Comparison of ENCODE assay signal across 24 cellular contexts in genomic region chr10:71259282-71259681, GRCh38. TPM values are rescaled to one million over a fixed set of nuclear protein-coding genes. Genes with fewer than 3 reads are reported as not detected.
DNase-seq lines count a peak whose midpoint lies in the region; ATAC-seq, FAIRE-seq and TF ChIP-seq lines count a peak whose summit lies in the region.
"Had no signal": no experiment of that assay in that cellular context is flagged by ENCODE, and none has a peak within 500 bp of the region (broad histone marks: within the 10 kb centered on the region; RNA-seq: fewer than 3 reads in every experiment).

No MANE protein-coding gene starts in this region.

- no peak overlapping the region for H2BK120ac ChIP-seq in H1 (replicated peaks; ENCODE audit: low read depth, low read length)

- CTCF ChIA-PET in H1 (lab: Charles Lee; ENCODE audit: partially characterized antibody): interaction anchor here (0.8 to 4.0 kb wide), 20 partner anchors 8 to 356 kb away, joined by 3 to 21 read pairs (median 4); no protein-coding TSS in a partner anchor

- peak overlapping the region; percentile 81 to 82 for H3K27ac ChIP-seq in right atrium auricular region
- no peak overlapping the region for H3K27ac ChIP-seq in H1 (ENCODE audit: low read depth, low read length)
- H3K27ac ChIP-seq: brain microvascular endothelial cell had no signal

- H2AFZ ChIP-seq in H1 (ENCODE audit: low read length): no peak overlapping the region

- H3K9me3 Mint-ChIP-seq in nephron progenitor cell: no peaks in the 10 kb centered on the region
- H3K9me3 Mint-ChIP-seq: activated CD8-positive, alpha-beta T cell treated with anti-CD3 and anti-CD28 coated beads for 36 hours; activated naive CD8-positive, alpha-beta T cell treated with anti-CD3 and anti-CD28 coated beads, Interleukin-2, amount 50 U/mL, for 24 hours; CD4-positive, alpha-beta T cell; stimulated activated naive CD8-positive, alpha-beta T cell treated with anti-CD3 and anti-CD28 coated beads, Interleukin-15, amount 100 ng/mL, for 72 hours had no signal

- POLR2A ChIA-PET in H1 (lab: Charles Lee; ENCODE audit: partially characterized antibody): interaction anchor here (1.6 kb wide), 2 partner anchors 9 to 10 kb away, joined by 4 to 6 read pairs; no protein-coding TSS in a partner anchor

- no peaks in the 10 kb centered on the region for H3K27me3 ChIP-seq in right atrium auricular region
- peaks cover 0 to 2% (median 0%) of the 10 kb centered on the region in 4 experiments; a peak in 1 of 7 replicates for H3K27me3 ChIP-seq in H1 (replicated peaks in 1 of 4; ENCODE audit: control insufficient read depth in 3 of 4, extremely low read depth in 1 of 4, insufficient read depth in 3 of 4, low read length in 3 of 4)
- H3K27me3 ChIP-seq: brain microvascular endothelial cell, MG63 had no signal

- no peak overlapping the region for H3K18ac ChIP-seq in H1 (ENCODE audit: extremely low read depth, low read length)

- no peak overlapping the region for H2BK5ac ChIP-seq in H1 (ENCODE audit: low read depth, low read length)

- no peak for TF ChIP-seq EP300 in H1 (IDR thresholded peaks at IDR 0.05; ENCODE audit: borderline replicate concordance in 1 of 2, low read depth in 2 of 2, low read length in 2 of 2)

- intact Hi-C loops in Right ventricle myocardium superior (cut with DNase I): no loop called here

- H3K4me1 ChIP-seq in right atrium auricular region (peaks cover 0 to 89% of the 10 kb centered on the region in 2 donors), H1 (replicated peaks in 1 of 4; ENCODE audit: control insufficient read depth in 3 of 4, insufficient read depth in 4 of 4, low read length in 3 of 4) (peaks cover 15 to 46% (median 34%) of the 10 kb centered on the region in 4 experiments)

- no peak overlapping the region for H3K56ac ChIP-seq in H1 (replicated peaks; ENCODE audit: insufficient read length, low read depth, low read length)

- H3K14ac ChIP-seq in H1 (ENCODE audit: insufficient read length): no peak overlapping the region

- H2BK15ac ChIP-seq in H1 (ENCODE audit: low read length): no peak overlapping the region

- no peak overlapping the region for H3K9ac ChIP-seq in H1 (replicated peaks in 1 of 4; ENCODE audit: extremely low read depth in 1 of 4, low read depth in 3 of 4, low read length in 3 of 4)

- no peak overlapping the region for H2AK5ac ChIP-seq in H1 (ENCODE audit: low read depth, low read length)

- peak overlapping the region; percentile 55; the same call in 1 of the 2 replicates for H2BK12ac ChIP-seq in H1 (ENCODE audit: low read depth, low read length)

- H3K79me1 ChIP-seq in H1 (ENCODE audit: low read depth, low read length): no peaks in the 10 kb centered on the region

- H3K9me3 ChIP-seq in right atrium auricular region (no peaks in the 10 kb centered on the region), H1 (ENCODE audit: insufficient read depth in 2 of 2, low read depth in 1 of 2, low read length in 1 of 2) (no peaks in the 10 kb centered on the region)
- H3K9me3 ChIP-seq: HAP-1, MG63 had no signal

- no peaks in the 10 kb centered on the region for H3K23me2 ChIP-seq in H1 (ENCODE audit: low read depth, low read length)

- H3K23ac ChIP-seq in H1 (ENCODE audit: insufficient read length): no peak overlapping the region

- no peak overlapping the region for H4K91ac ChIP-seq in H1 (replicated peaks; ENCODE audit: insufficient read length, low read length)

- peaks cover 0 to 8% of the 10 kb centered on the region in 2 experiments for H4K20me1 ChIP-seq in H1 (replicated peaks in 1 of 2; ENCODE audit: control insufficient read depth in 1 of 2, insufficient read depth in 2 of 2, low read length in 2 of 2)

- H3K4me3 ChIP-seq in right atrium auricular region (no peak overlapping the region), H1 (ENCODE audit: extremely low read depth in 1 of 4, insufficient read depth in 2 of 4, low read depth in 3 of 4, low read length in 4 of 4) (no peak overlapping the region)
- H3K4me3 ChIP-seq: HAP-1, MG63 had no signal

- FAIRE-seq in H1 (lab: Jason Lieb, UNC) (no peak), D721Med (lab: Jason Lieb, UNC) (no peak)

- TF ChIP-seq CTCF in right atrium auricular region (IDR thresholded peaks at IDR 0.05) (no peak), H1 (IDR thresholded peaks at IDR 0.05; ENCODE audit: control extremely low read depth in 1 of 3, insufficient read depth in 1 of 3, low read depth in 1 of 3, low read length in 3 of 3) (no peak), nephron progenitor cell (IDR thresholded peaks at IDR 0.05) (no peak), D721Med (IDR thresholded peaks at IDR 0.05; ENCODE audit: insufficient read depth, missing control alignments) (no peak)

- peaks cover 8% of the 10 kb centered on the region for H3K27me3 Mint-ChIP-seq in nephron progenitor cell (ENCODE audit: low read depth, poor library complexity)
- H3K27me3 Mint-ChIP-seq: CD4-positive, alpha-beta T cell had no signal

- H3K36me3 ChIP-seq in right atrium auricular region (no peaks in the 10 kb centered on the region), H1 (ENCODE audit: control insufficient read depth in 2 of 4, insufficient read depth in 4 of 4, low read length in 3 of 4) (no peaks in the 10 kb centered on the region)
- H3K36me3 ChIP-seq: brain microvascular endothelial cell, HAP-1 had no signal

- TF ChIP-seq RAD21 in H1 (IDR thresholded peaks at IDR 0.05 in 1 of 2, conservative IDR thresholded peaks at IDR 0.05 in 1 of 2; ENCODE audit: low read depth in 2 of 2, low read length in 2 of 2): no peak

- DNase-seq in right atrium auricular region (ENCODE audit: low spot score): no peak
- no peak for DNase-seq in Right ventricle myocardium superior
- no peak for DNase-seq in H1 (ENCODE audit: low read depth in 1 of 2, low spot score in 2 of 2)
- DNase-seq in nephron progenitor cell: no peak
- DNase-seq in SKM-1 (lab: John Stamatoyannopoulos, UW; ENCODE audit: unreplicated experiment): no peak
- no peak for DNase-seq in D721Med (ENCODE audit: insufficient read length, low spot score)
- DNase-seq in activated T-cell treated with anti-CD3 and anti-CD28 coated beads, Interleukin-2, amount 50 U/mL, for 1 hour: no peak
- DNase-seq: activated CD8-positive, alpha-beta T cell treated with anti-CD3 and anti-CD28 coated beads for 36 hours; activated gamma-delta T cell; activated naive CD8-positive, alpha-beta T cell treated with anti-CD3 and anti-CD28 coated beads, Interleukin-2, amount 50 U/mL, for 24 hours; activated T-cell treated with anti-CD3 and anti-CD28 coated beads for 4 hours; brain microvascular endothelial cell; CD4-positive, alpha-beta T cell; DMS53; GDM1; glutamatergic neuron; NCI-H1436; nucleus accumbens; stimulated activated CD4-positive, alpha-beta T cell treated with anti-CD3 and anti-CD28 coated beads, Interleukin-12 subunit alpha, Interleukin-12 subunit beta, amount 100 ng/mL, for 4 hours; stimulated activated naive CD8-positive, alpha-beta T cell treated with anti-CD3 and anti-CD28 coated beads, Interleukin-15, amount 100 ng/mL, for 72 hours; T1000 had no signal

- no peak for TF ChIP-seq POLR2A in H1 (IDR thresholded peaks at IDR 0.05; ENCODE audit: control extremely low read depth in 1 of 2, low read depth in 2 of 2, low read length in 2 of 2)

- no peak overlapping the region for H3K4ac ChIP-seq in H1 (replicated peaks; ENCODE audit: insufficient read length, low read depth, low read length)

- no peak overlapping the region for H2BK20ac ChIP-seq in H1 (ENCODE audit: low read length)

- no peak overlapping the region for H3K27ac Mint-ChIP-seq in nephron progenitor cell
- H3K27ac Mint-ChIP-seq: activated CD8-positive, alpha-beta T cell treated with anti-CD3 and anti-CD28 coated beads for 36 hours; activated naive CD8-positive, alpha-beta T cell treated with anti-CD3 and anti-CD28 coated beads, Interleukin-2, amount 50 U/mL, for 24 hours; CD4-positive, alpha-beta T cell had no signal

- H3K36me3 Mint-ChIP-seq in nephron progenitor cell (ENCODE audit: low read depth): peaks cover 9% of the 10 kb centered on the region

- H3K79me2 ChIP-seq in H1 (ENCODE audit: control insufficient read depth in 1 of 2, insufficient read depth in 2 of 2, low read length in 2 of 2): peaks cover 0 to 3% of the 10 kb centered on the region in 2 experiments; a peak in 1 of 4 replicates

- no peak overlapping the region; the same call in 1 of the 2 replicates for H4K8ac ChIP-seq in H1 (ENCODE audit: extremely low read depth, insufficient read depth, low read length)

- no peak overlapping the region for H3K4me2 ChIP-seq in H1 (ENCODE audit: insufficient read depth in 1 of 2, low read depth in 2 of 2, low read length in 2 of 2)

- 92% methylated on average over 6 of the region's 7 CpGs; no CpG with 5 or more reads in 1 of the 2 experiments for WGBS in H1 (ENCODE audit: extremely low coverage in 1 of 2, insufficient coverage in 1 of 2, insufficient read length in 1 of 2, insufficient replicate concordance in 2 of 2, low coverage in 1 of 2, low lambda C conversion rate in 2 of 2, missing lambda C conversion rate in 1 of 2), 2 experiments

- ATAC-seq in Right ventricle myocardium superior (ENCODE audit: poor library complexity) (no peak), HG02678 (IDR thresholded peaks at IDR 0.05; ENCODE audit: unreplicated experiment) (no peak)
- ATAC-seq: activated CD8-positive, alpha-beta T cell treated with anti-CD3 and anti-CD28 coated beads for 36 hours; activated naive CD8-positive, alpha-beta T cell treated with anti-CD3 and anti-CD28 coated beads, Interleukin-2, amount 50 U/mL, for 24 hours; stimulated activated naive CD8-positive, alpha-beta T cell treated with anti-CD3 and anti-CD28 coated beads, Interleukin-15, amount 100 ng/mL, for 72 hours had no signal

- peaks cover 74% of the 10 kb centered on the region for H3K4me1 Mint-ChIP-seq in nephron progenitor cell
- H3K4me1 Mint-ChIP-seq: activated naive CD8-positive, alpha-beta T cell treated with anti-CD3 and anti-CD28 coated beads, Interleukin-2, amount 50 U/mL, for 24 hours; stimulated activated naive CD8-positive, alpha-beta T cell treated with anti-CD3 and anti-CD28 coated beads, Interleukin-15, amount 100 ng/mL, for 72 hours had no signal

- H4K5ac ChIP-seq in H1 (ENCODE audit: insufficient read length, low read depth, low read length): no peak overlapping the region

- peak overlapping the region; percentile 38 for H3K4me3 Mint-ChIP-seq in nephron progenitor cell
- H3K4me3 Mint-ChIP-seq: activated CD8-positive, alpha-beta T cell treated with anti-CD3 and anti-CD28 coated beads for 36 hours; activated naive CD8-positive, alpha-beta T cell treated with anti-CD3 and anti-CD28 coated beads, Interleukin-2, amount 50 U/mL, for 24 hours; CD4-positive, alpha-beta T cell; stimulated activated naive CD8-positive, alpha-beta T cell treated with anti-CD3 and anti-CD28 coated beads, Interleukin-15, amount 100 ng/mL, for 72 hours had no signal

RNA-seq across cellular contexts. Expression of gene UNC5B, which starts 46.9 kb away (rescaled TPM):
- total RNA-seq in right atrium auricular region (10 to 100 TPM; 10.9 to 29.2 TPM), Right ventricle myocardium superior (12.2 TPM)
- total RNA-seq in H1 (2021; fragmentation: NEBNext Ultra II Directional; extraction: Animal tissue kit (Norgen Biotek cat#: 25700)): 31.8 and 31.9 TPM in 2 replicates
- polyA plus RNA-seq in H1 (2011; rRNA removed): 27.9 and 34.1 TPM in 2 replicates
- 22.8 TPM for polyA plus RNA-seq in H1 (2011; cell fraction: cytosol; rRNA removed)
- polyA plus RNA-seq in H1 (2011; cell fraction: nucleus; rRNA removed): 58.1 TPM
- polyA plus RNA-seq in H1 (2012, experiment 1 of 2): 22.2 to 30.2 TPM (median 28.1 TPM) in 4 replicates
- polyA plus RNA-seq in H1 (2012, experiment 2 of 2): 28.3 TPM
- 22.6 TPM for polyA plus RNA-seq in H1 (2013, experiment 1 of 2)
- polyA plus RNA-seq in H1 (2013, experiment 2 of 2): 24.0 TPM
- 22.2 and 22.8 TPM in 2 replicates for polyA minus RNA-seq in H1 (2011; rRNA and poly(A)+ RNA removed)
- 16.0 TPM for polyA minus RNA-seq in H1 (2011; cell fraction: cytosol; rRNA and poly(A)+ RNA removed)
- polyA minus RNA-seq in H1 (2011; cell fraction: nucleus; rRNA and poly(A)+ RNA removed): 19.1 TPM

RNA-seq across cellular contexts. Expression of gene SLC29A3, which starts 59.8 kb away (rescaled TPM):
- total RNA-seq in right atrium auricular region: 1 to 10 TPM; 1.8 to 2.9 TPM
- 1.8 TPM for total RNA-seq in Right ventricle myocardium superior
- 14.0 and 15.2 TPM in 2 replicates for total RNA-seq in H1 (2021; fragmentation: NEBNext Ultra II Directional; extraction: Animal tissue kit (Norgen Biotek cat#: 25700))
- polyA plus RNA-seq in H1 (2011; rRNA removed): 24.6 and 33.8 TPM in 2 replicates
- polyA plus RNA-seq in H1 (2011; cell fraction: cytosol; rRNA removed): 11.4 TPM
- polyA plus RNA-seq in H1 (2011; cell fraction: nucleus; rRNA removed): 17.8 TPM
- polyA plus RNA-seq in H1 (2012, experiment 1 of 2): 14.5 to 19.4 TPM (median 17.5 TPM) in 4 replicates
- polyA plus RNA-seq in H1 (2012, experiment 2 of 2): 19.9 TPM
- polyA plus RNA-seq in H1 (2013, experiment 1 of 2): 19.7 TPM
- polyA plus RNA-seq in H1 (2013, experiment 2 of 2): 22.1 TPM
- 18.6 and 20.6 TPM in 2 replicates for polyA minus RNA-seq in H1 (2011; rRNA and poly(A)+ RNA removed)
- 9.4 TPM for polyA minus RNA-seq in H1 (2011; cell fraction: cytosol; rRNA and poly(A)+ RNA removed)
- 15.2 TPM for polyA minus RNA-seq in H1 (2011; cell fraction: nucleus; rRNA and poly(A)+ RNA removed)
